In the genomic region with DNA sequence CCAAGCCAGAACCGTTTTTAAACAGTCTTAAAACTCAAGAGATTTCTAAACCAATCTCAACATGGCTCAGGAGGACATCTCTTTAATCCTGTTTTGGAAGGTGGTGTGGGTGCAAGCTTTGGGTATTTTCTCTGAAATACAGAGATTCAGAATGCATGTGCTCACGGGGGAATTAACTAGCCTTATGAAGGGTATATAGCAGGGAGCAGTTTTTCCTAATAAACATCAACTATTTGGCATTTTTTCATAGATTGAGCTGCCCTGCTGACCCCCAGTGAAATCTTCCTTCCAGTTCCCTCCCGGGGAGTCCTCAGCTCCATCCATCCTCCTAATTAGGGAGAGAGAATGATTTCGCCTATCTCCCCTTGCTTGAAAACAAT, we compare ENCODE assay signal across 11 cellular contexts.
DNase-seq lines count a peak whose midpoint lies in the region; ATAC-seq and TF ChIP-seq lines count a peak whose summit lies in the region.
"Had no signal": no experiment of that assay in that cellular context is flagged by ENCODE, and none has a peak within 500 bp of the region (broad histone marks: within the 10 kb centered on the region; RNA-seq: fewer than 3 reads in every experiment).

No MANE protein-coding gene starts in this region.

- ATAC-seq in stimulated activated naive CD8-positive, alpha-beta T cell treated with anti-CD3 and anti-CD28 coated beads, Interleukin-15, Interleukin-2, amounts not matched to agents 100 U/mL and 50 U/mL, for 24 hours: no peak
- no peak for ATAC-seq in stimulated activated naive CD8-positive, alpha-beta T cell treated with anti-CD3 and anti-CD28 coated beads, Interleukin-15, amount 100 ng/mL, for 72 hours
- ATAC-seq in activated T-cell treated with anti-CD3 and anti-CD28 coated beads, Interleukin-2, amount 50 U/mL, for 4 hours: no peak

- H3K27ac Mint-ChIP-seq in stimulated activated naive CD8-positive, alpha-beta T cell treated with anti-CD3 and anti-CD28 coated beads, Interleukin-15, amount 100 ng/mL, for 72 hours: no peak overlapping the region
- H3K27ac Mint-ChIP-seq in endothelial cell (ENCODE audit: unreplicated experiment) (peak overlapping the region; percentile 99), osteocyte (ENCODE audit: unreplicated experiment) (peak overlapping the region; percentile 100)
- H3K27ac Mint-ChIP-seq: activated naive CD8-positive, alpha-beta T cell treated with anti-CD3 and anti-CD28 coated beads, Interleukin-2, amount 10 ng/mL, durations not matched to agents 7 days and 5 days; naive B cell had no signal

- H3K4me3 Mint-ChIP-seq in stimulated activated naive CD8-positive, alpha-beta T cell treated with anti-CD3 and anti-CD28 coated beads, Interleukin-15, amount 100 ng/mL, for 72 hours: no peak overlapping the region
- H3K4me3 Mint-ChIP-seq in endothelial cell (ENCODE audit: unreplicated experiment) (no peak overlapping the region), osteocyte (ENCODE audit: unreplicated experiment) (peak overlapping the region; percentile 70)
- H3K4me3 Mint-ChIP-seq in activated T-cell treated with anti-CD3 and anti-CD28 coated beads, Interleukin-2, amount 50 U/mL, for 4 hours: no peak overlapping the region
- H3K4me3 Mint-ChIP-seq: activated naive CD8-positive, alpha-beta T cell treated with anti-CD3 and anti-CD28 coated beads, Interleukin-2, amount 10 ng/mL, durations not matched to agents 7 days and 5 days had no signal

- H3K9me3 Mint-ChIP-seq in stimulated activated naive CD8-positive, alpha-beta T cell treated with anti-CD3 and anti-CD28 coated beads, Interleukin-15, amount 100 ng/mL, for 72 hours: no peaks in the 10 kb centered on the region
- H3K9me3 Mint-ChIP-seq in endothelial cell (ENCODE audit: unreplicated experiment): no peaks in the 10 kb centered on the region
- peaks cover 4% of the 10 kb centered on the region for H3K9me3 Mint-ChIP-seq in osteocyte (ENCODE audit: unreplicated experiment)
- no peaks in the 10 kb centered on the region for H3K9me3 Mint-ChIP-seq in activated T-cell treated with anti-CD3 and anti-CD28 coated beads, Interleukin-2, amount 50 U/mL, for 4 hours

- H3K36me3 Mint-ChIP-seq in endothelial cell (ENCODE audit: low read depth, unreplicated experiment) (peaks cover 12% of the 10 kb centered on the region), osteocyte (ENCODE audit: unreplicated experiment) (peaks cover 18% of the 10 kb centered on the region)
- no peaks in the 10 kb centered on the region for H3K36me3 Mint-ChIP-seq in activated T-cell treated with anti-CD3 and anti-CD28 coated beads, Interleukin-2, amount 50 U/mL, for 4 hours (ENCODE audit: insufficient read depth)
- H3K36me3 Mint-ChIP-seq: naive B cell had no signal

- no peak for TF ChIP-seq CTCF in endothelial cell (IDR thresholded peaks at IDR 0.05; ENCODE audit: unreplicated experiment)
- TF ChIP-seq CTCF in osteocyte (IDR thresholded peaks at IDR 0.05): no peak

- DNase-seq in stimulated activated naive CD8-positive, alpha-beta T cell treated with anti-CD3 and anti-CD28 coated beads, Interleukin-15, Interleukin-2, amounts not matched to agents 100 U/mL and 50 U/mL, for 24 hours: peak; percentile 0
- no peak for DNase-seq in stimulated activated naive CD8-positive, alpha-beta T cell treated with anti-CD3 and anti-CD28 coated beads, Interleukin-15, amount 100 ng/mL, for 72 hours
- DNase-seq in endothelial cell (ENCODE audit: low spot score): no peak
- peak; percentile 57 for DNase-seq in osteocyte (ENCODE audit: extremely low spot score, unreplicated experiment)
- DNase-seq in RPMI8226: no peak
- DNase-seq in NCI-H2196 treated with DMSO at 0.1 percent for 48 hours (lab: John Stamatoyannopoulos, UW; ENCODE audit: unreplicated experiment): no peak
- no peak for DNase-seq in activated T-cell treated with anti-CD3 and anti-CD28 coated beads, Interleukin-2, amount 50 U/mL, for 4 hours
- no peak for DNase-seq in NOMO-1 (lab: John Stamatoyannopoulos, UW; ENCODE audit: unreplicated experiment in 2 of 2)
- DNase-seq: naive B cell; stimulated activated CD4-positive, alpha-beta T cell treated with anti-CD3 and anti-CD28 coated beads, Interleukin-2, amount 100 ng/mL, for 48 hours had no signal

- no peaks in the 10 kb centered on the region for H3K27me3 Mint-ChIP-seq in stimulated activated naive CD8-positive, alpha-beta T cell treated with anti-CD3 and anti-CD28 coated beads, Interleukin-15, amount 100 ng/mL, for 72 hours
- H3K27me3 Mint-ChIP-seq in endothelial cell (ENCODE audit: unreplicated experiment) (peaks cover 4% of the 10 kb centered on the region), osteocyte (ENCODE audit: unreplicated experiment) (no peaks in the 10 kb centered on the region)
- H3K27me3 Mint-ChIP-seq in activated T-cell treated with anti-CD3 and anti-CD28 coated beads, Interleukin-2, amount 50 U/mL, for 4 hours (ENCODE audit: low read depth): no peaks in the 10 kb centered on the region
- H3K27me3 Mint-ChIP-seq: activated naive CD8-positive, alpha-beta T cell treated with anti-CD3 and anti-CD28 coated beads, Interleukin-2, amount 10 ng/mL, durations not matched to agents 7 days and 5 days had no signal

- peaks cover 56% of the 10 kb centered on the region for H3K4me1 Mint-ChIP-seq in stimulated activated naive CD8-positive, alpha-beta T cell treated with anti-CD3 and anti-CD28 coated beads, Interleukin-15, amount 100 ng/mL, for 72 hours
- H3K4me1 Mint-ChIP-seq in endothelial cell (ENCODE audit: unreplicated experiment) (peaks cover 55% of the 10 kb centered on the region), osteocyte (ENCODE audit: unreplicated experiment) (peaks cover 83% of the 10 kb centered on the region)
- peaks cover 34% of the 10 kb centered on the region for H3K4me1 Mint-ChIP-seq in activated T-cell treated with anti-CD3 and anti-CD28 coated beads, Interleukin-2, amount 50 U/mL, for 4 hours (ENCODE audit: low read depth)

Comparison
In these comparisons a context has a peak if more than half of its experiments do, and no peak if none do; other contexts are left out.
1. DNase-seq: peak in stimulated activated naive CD8-positive, alpha-beta T cell treated with anti-CD3 and anti-CD28 coated beads, Interleukin-15, Interleukin-2, amounts not matched to agents 100 U/mL and 50 U/mL, for 24 hours (single experiment) and osteocyte (single experiment); none in stimulated activated naive CD8-positive, alpha-beta T cell treated with anti-CD3 and anti-CD28 coated beads, Interleukin-15, amount 100 ng/mL, for 72 hours (0 of 2), endothelial cell (single experiment), RPMI8226 (single experiment), NCI-H2196 treated with DMSO at 0.1 percent for 48 hours (single experiment), activated T-cell treated with anti-CD3 and anti-CD28 coated beads, Interleukin-2, amount 50 U/mL, for 4 hours (single experiment) and NOMO-1 (0 of 2).
2. H3K27ac Mint-ChIP-seq: peak in endothelial cell (single experiment) and osteocyte (single experiment); none in stimulated activated naive CD8-positive, alpha-beta T cell treated with anti-CD3 and anti-CD28 coated beads, Interleukin-15, amount 100 ng/mL, for 72 hours (0 of 2).